16 cellular contexts compared by ENCODE assay signal in the genomic region with DNA sequence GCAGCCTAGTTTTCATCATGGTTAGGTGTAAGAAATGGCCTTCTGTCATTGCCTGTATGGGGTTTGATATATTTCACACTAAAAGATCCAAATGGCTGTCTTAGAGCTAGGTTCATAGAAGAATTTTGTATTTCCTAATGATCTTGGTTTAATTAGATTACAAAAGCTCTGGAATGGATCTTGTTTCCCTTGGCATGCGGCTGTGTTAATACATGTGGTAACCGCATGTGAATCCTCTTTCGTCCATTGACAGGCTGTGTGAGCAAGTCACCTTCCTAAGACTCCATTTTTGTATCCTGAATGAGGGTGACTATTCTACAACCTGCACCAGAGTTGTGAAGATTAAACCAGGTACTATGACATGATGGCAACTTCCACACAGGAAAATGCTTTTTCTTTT. TPM values are rescaled to one million over a fixed set of nuclear protein-coding genes. Genes with fewer than 3 reads are reported as not detected.
DNase-seq lines count a peak whose midpoint lies in the region; ATAC-seq and TF ChIP-seq lines count a peak whose summit lies in the region.
"Had no signal": no experiment of that assay in that cellular context is flagged by ENCODE, and none has a peak within 500 bp of the region (broad histone marks: within the 10 kb centered on the region; RNA-seq: fewer than 3 reads in every experiment).

No MANE protein-coding gene starts in this region.

- DNase-seq in SK-N-SH = no peak
- peak; percentile 34 for DNase-seq in SK-N-DZ (ENCODE audit: low spot score)
- DNase-seq in fibroblast of gingiva (ENCODE audit: low read depth) = peak; percentile 86
- DNase-seq in activated CD4-positive, CD25-positive, alpha-beta regulatory T cell treated with anti-CD3 and anti-CD28 coated beads, Interleukin-2, amount 50 U/mL, for 72 hours = no peak
- DNase-seq in CD8-positive, alpha-beta T cell = no peak
- DNase-seq in HEK293T (ENCODE audit: extremely low spot score) = no peak
- DNase-seq: 8988T; Caco-2; CD8-positive, alpha-beta memory T cell; DMS53; GM23248 had no signal

- no peak overlapping the region for H3K4me3 ChIP-seq in SK-N-SH (ENCODE audit: low read depth in 2 of 2, low read length in 1 of 2)
- H3K4me3 ChIP-seq in CD8-positive, alpha-beta T cell (ENCODE audit: low read depth, low read length) = no peak overlapping the region
- H3K4me3 ChIP-seq: GM12878, GM23248 had no signal

- no peaks in the 10 kb centered on the region for H3F3A ChIP-seq in SK-N-SH (replicated peaks; ENCODE audit: insufficient read depth)

- H3K9me3 Mint-ChIP-seq in CD8-positive, alpha-beta T cell = peaks cover 18% of the 10 kb centered on the region

- H3K36me3 ChIP-seq in SK-N-SH (replicated peaks in 1 of 2; ENCODE audit: control insufficient read depth in 1 of 2, insufficient read depth in 2 of 2, low read length in 1 of 2) = no peaks in the 10 kb centered on the region
- no peaks in the 10 kb centered on the region for H3K36me3 ChIP-seq in CD8-positive, alpha-beta T cell (ENCODE audit: insufficient read depth, low read length)

- no peaks in the 10 kb centered on the region for H3K9me2 ChIP-seq in SK-N-SH

- H3K4me1 Mint-ChIP-seq in CD8-positive, alpha-beta T cell (ENCODE audit: low read depth) = no peaks in the 10 kb centered on the region
- H3K4me1 Mint-ChIP-seq: CD14-positive monocyte; CD8-positive, alpha-beta memory T cell had no signal

- TF ChIP-seq EP300 in SK-N-SH (IDR thresholded peaks at IDR 0.05; ENCODE audit: borderline replicate concordance in 1 of 2, low read depth in 1 of 2, low read length in 1 of 2) = no peak

- CTCF ChIA-PET in SK-N-SH (lab: Yijun Ruan, JAX) = interaction anchor here (1.0 to 1.2 kb wide), 2 partner anchors 15 to 169 kb away, joined by 3 to 6 read pairs; no protein-coding TSS in a partner anchor
- CTCF ChIA-PET in CD8-positive, alpha-beta T cell (lab: Charles Lee) = no interaction called here
- CTCF ChIA-PET in HEK293T (lab: Yijun Ruan, JAX) = no interaction called here

- POLR2A ChIA-PET in SK-N-SH (lab: Yijun Ruan, JAX) = no interaction called here
- POLR2A ChIA-PET in CD8-positive, alpha-beta T cell (lab: Charles Lee) = no interaction called here
- POLR2A ChIA-PET in HEK293T (lab: Yijun Ruan, JAX) = no interaction called here

- H3K27me3 ChIP-seq in SK-N-SH (ENCODE audit: insufficient read depth) = no peaks in the 10 kb centered on the region
- H3K27me3 ChIP-seq in CD8-positive, alpha-beta T cell (ENCODE audit: insufficient read depth, low read length) = no peaks in the 10 kb centered on the region

- H3K4me3 Mint-ChIP-seq in CD8-positive, alpha-beta T cell = no peak overlapping the region
- H3K4me3 Mint-ChIP-seq: CD14-positive monocyte; CD8-positive, alpha-beta memory T cell had no signal

- no peaks in the 10 kb centered on the region for H3K36me3 Mint-ChIP-seq in CD8-positive, alpha-beta T cell
- H3K36me3 Mint-ChIP-seq: CD14-positive monocyte; CD8-positive, alpha-beta memory T cell had no signal

- intact Hi-C loops in CD8-positive, alpha-beta T cell (cut with DNase I, micrococcal nuclease) = no loop called here

- H4K20me1 ChIP-seq in SK-N-SH (ENCODE audit: insufficient read depth) = no peaks in the 10 kb centered on the region

- H3K4me1 ChIP-seq in SK-N-SH (ENCODE audit: control insufficient read depth in 1 of 2, insufficient read depth in 2 of 2, low read depth in 1 of 2, low read length in 1 of 2) = peaks cover 4 to 7% of the 10 kb centered on the region in 2 experiments; a peak in 1 of 4 replicates
- H3K4me1 ChIP-seq in CD8-positive, alpha-beta T cell (ENCODE audit: insufficient read depth, low read length) = no peaks in the 10 kb centered on the region
- H3K4me1 ChIP-seq: Caco-2 had no signal

- no peaks in the 10 kb centered on the region for H3K79me2 ChIP-seq in SK-N-SH (ENCODE audit: insufficient read depth)

- no peaks in the 10 kb centered on the region for H3K27me3 Mint-ChIP-seq in CD8-positive, alpha-beta T cell (ENCODE audit: low read depth)
- H3K27me3 Mint-ChIP-seq: CD8-positive, alpha-beta memory T cell had no signal

- no peak overlapping the region for H3K9ac ChIP-seq in SK-N-SH
- H3K9ac ChIP-seq: GM23248 had no signal

- H3K27ac Mint-ChIP-seq in CD8-positive, alpha-beta T cell = no peak overlapping the region
- H3K27ac Mint-ChIP-seq: CD14-positive monocyte had no signal

- no peak overlapping the region for H3K4me2 ChIP-seq in SK-N-SH

- H3K9me3 ChIP-seq in SK-N-SH = peaks cover 13% of the 10 kb centered on the region; the same call in 1 of the 2 replicates
- H3K9me3 ChIP-seq in CD8-positive, alpha-beta T cell (ENCODE audit: low read length) = no peaks in the 10 kb centered on the region
- H3K9me3 ChIP-seq: Caco-2 had no signal

- H2AFZ ChIP-seq in SK-N-SH (ENCODE audit: low read depth) = no peak overlapping the region
- H2AFZ ChIP-seq: GM23248 had no signal

- no peak overlapping the region for H3K27ac ChIP-seq in SK-N-SH (ENCODE audit: low read depth in 2 of 2, low read length in 1 of 2)
- H3K27ac ChIP-seq in CD8-positive, alpha-beta T cell (ENCODE audit: low read depth, low read length) = no peak overlapping the region
- H3K27ac ChIP-seq: GM23248, HL-60 had no signal

- TF ChIP-seq RAD21 in SK-N-SH (IDR thresholded peaks at IDR 0.05; ENCODE audit: low read length) = no peak

- 73% methylated on average over 3 of the region's 3 CpGs for WGBS in SK-N-SH (ENCODE audit: low lambda C conversion rate)

- peak; percentile 41; the same call in 2 of the 3 replicates for ATAC-seq in SK-N-SH treated with all-trans-retinoic acid at 6 μM for 48 hours
- no peak for ATAC-seq in CD8-positive, alpha-beta T cell
- ATAC-seq: GM12878, HCT116 had no signal

- TF ChIP-seq CTCF in SK-N-SH (IDR thresholded peaks at IDR 0.05) = no peak
- no peak for TF ChIP-seq CTCF in CD8-positive, alpha-beta T cell (IDR thresholded peaks at IDR 0.05)

TF ChIP-seq in SK-N-SH treated with all-trans-retinoic acid at 6 μM for 48 hours, 23 proteins besides CTCF, POLR2A, EP300 and RAD21:
- TF ChIP-seq ISL1 (CRISPR knock-in tag; IDR thresholded peaks at IDR 0.05) (peak; percentile 51), ZFP3 (CRISPR knock-in tag; IDR thresholded peaks at IDR 0.05) (no peak), TCF4 (CRISPR knock-in tag; IDR thresholded peaks at IDR 0.05; ENCODE audit: borderline replicate concordance) (peak; percentile 66; the same call in 1 of the 2 replicates), ZNF70 (CRISPR knock-in tag; IDR thresholded peaks at IDR 0.05) (peak; percentile 51; the same call in 1 of the 2 replicates)

TF ChIP-seq in SK-N-SH, 30 proteins besides CTCF, POLR2A, EP300 and RAD21 (continues in another document):
- no peak for TF ChIP-seq USF1 (IDR thresholded peaks at IDR 0.05; ENCODE audit: borderline replicate concordance, low read depth)
- no peak for TF ChIP-seq PBX3 (IDR thresholded peaks at IDR 0.05)
- no peak for TF ChIP-seq MEF2A (IDR thresholded peaks at IDR 0.05; ENCODE audit: borderline replicate concordance, low read depth)
- TF ChIP-seq FOXM1 (IDR thresholded peaks at IDR 0.05; ENCODE audit: low read depth) = no peak
- TF ChIP-seq YY1 (IDR thresholded peaks at IDR 0.05; ENCODE audit: low read depth) = no peak
- no peak for TF ChIP-seq GATA2 (CRISPR knock-in tag; IDR thresholded peaks at IDR 0.05)

TF ChIP-seq in HEK293T, 16 proteins besides CTCF, POLR2A, EP300 and RAD21:
- TF ChIP-seq SP1 (IDR thresholded peaks at IDR 0.05) (no peak), CTBP1 (IDR thresholded peaks at IDR 0.05; ENCODE audit: borderline replicate concordance) (no peak), FOXA1 (IDR thresholded peaks at IDR 0.05) (no peak), HDGF (IDR thresholded peaks at IDR 0.05; ENCODE audit: borderline replicate concordance) (no peak), TARDBP (IDR thresholded peaks at IDR 0.05) (no peak), BHLHE40 (IDR thresholded peaks at IDR 0.05; ENCODE audit: borderline replicate concordance) (no peak), LEF1 (IDR thresholded peaks at IDR 0.05; ENCODE audit: borderline replicate concordance) (no peak), ARNT (IDR thresholded peaks at IDR 0.05) (no peak), ELF4 (IDR thresholded peaks at IDR 0.05) (no peak), NFRKB (IDR thresholded peaks at IDR 0.05) (no peak), L3MBTL2 (conservative IDR thresholded peaks at IDR 0.05) (no peak), PKNOX1 (IDR thresholded peaks at IDR 0.05) (no peak), FOXM1 (IDR thresholded peaks at IDR 0.05; ENCODE audit: borderline replicate concordance) (no peak), SUZ12 (IDR thresholded peaks at IDR 0.05) (no peak), FOXK2 (IDR thresholded peaks at IDR 0.05) (no peak)
TF ChIP-seq in HEK293T: peak in this region for 0.

RNA-seq across cellular contexts. Expression of gene FZD1, which starts 12.4 kb away (rescaled TPM):
- 3.3 and 3.8 TPM in 2 replicates for polyA plus RNA-seq in SK-N-SH (2012; rRNA removed)
- 2.3 and 3.5 TPM in 2 replicates for polyA plus RNA-seq in SK-N-SH (2012; cell fraction: cytosol; rRNA removed)
- 1.8 and 2.4 TPM in 2 replicates for polyA plus RNA-seq in SK-N-SH (2012; cell fraction: nucleus; rRNA removed)
- polyA plus RNA-seq in SK-N-DZ (2014; cell fraction: cytosol; rRNA removed) = 7.2 and 8.8 TPM in 2 replicates
- 4.0 and 6.0 TPM in 2 replicates for polyA plus RNA-seq in SK-N-DZ (2014; cell fraction: nucleus; rRNA removed)
- total RNA-seq in CD8-positive, alpha-beta T cell = not detected
- polyA plus RNA-seq: CD8-positive, alpha-beta memory T cell had no signal

Comparison
In these comparisons a context has a peak if more than half of its experiments do, and no peak if none do; other contexts are left out.
1. DNase-seq: peak in SK-N-DZ (single experiment) and fibroblast of gingiva (single experiment); none in SK-N-SH (single experiment), activated CD4-positive, CD25-positive, alpha-beta regulatory T cell treated with anti-CD3 and anti-CD28 coated beads, Interleukin-2, amount 50 U/mL, for 72 hours (single experiment), CD8-positive, alpha-beta T cell (0 of 7) and HEK293T (single experiment).